In genomic region chr3:67598814-67599556, GRCh38 we compare ENCODE assay signal across 15 cellular contexts.
"Had no signal": no experiment of that assay in that cellular context is flagged by ENCODE, and none has a peak within 500 bp of the region (broad histone marks: within the 10 kb centered on the region; RNA-seq: fewer than 3 reads in every experiment).

No MANE protein-coding gene starts in this region.

- H3K27ac ChIP-seq: gastroesophageal sphincter, heart right ventricle, lower lobe of right lung, ovary, sigmoid colon, transverse colon had no signal

- H3K27ac Mint-ChIP-seq: activated CD4-positive, alpha-beta T cell treated with anti-CD3 and anti-CD28 coated beads, Interleukin-2, amount 10 ng/mL, durations not matched to agents 24 days and 14 days; stimulated activated memory B cell treated with anti-CD40 and anti-IgM and Interleukin-4, amounts not matched to agents 10 μg/mL and 1 μg/mL and 100 μg/mL, for 72 hours; T-helper 1 cell treated with Interleukin-12 subunit alpha and Interleukin-12 subunit beta and Interleukin-4 antibody, amounts not matched to agents 30 μg/mL and 1 μg/mL, for 36 hours; WTC11 had no signal

- H3K4me3 ChIP-seq: gastroesophageal sphincter, heart right ventricle, lower lobe of right lung, ovary, sigmoid colon, transverse colon had no signal

- H3K27me3 ChIP-seq: gastroesophageal sphincter, heart right ventricle, ovary, sigmoid colon, transverse colon had no signal

- H3K36me3 ChIP-seq: ovary, sigmoid colon, transverse colon had no signal

- H3K9me3 ChIP-seq: gastroesophageal sphincter, heart right ventricle, lower lobe of right lung, ovary, sigmoid colon, transverse colon had no signal

- H3K4me1 ChIP-seq: transverse colon had no signal

- ATAC-seq: gastroesophageal sphincter; heart right ventricle; left colon; lower lobe of right lung; stimulated activated memory B cell treated with anti-CD40 and anti-IgM and Interleukin-4, amounts not matched to agents 10 μg/mL and 1 μg/mL and 100 μg/mL, for 72 hours; WTC11 had no signal

- H3K4me3 Mint-ChIP-seq: activated CD4-positive, alpha-beta T cell treated with anti-CD3 and anti-CD28 coated beads, Interleukin-2, amount 10 ng/mL, durations not matched to agents 24 days and 14 days; stimulated activated memory B cell treated with anti-CD40 and anti-IgM and Interleukin-4, amounts not matched to agents 10 μg/mL and 1 μg/mL and 100 μg/mL, for 72 hours; T-helper 1 cell treated with Interleukin-12 subunit alpha and Interleukin-12 subunit beta and Interleukin-4 antibody, amounts not matched to agents 30 μg/mL and 1 μg/mL, for 36 hours; WTC11 had no signal

- H3K9me3 Mint-ChIP-seq: activated CD4-positive, alpha-beta T cell treated with anti-CD3 and anti-CD28 coated beads, Interleukin-2, amount 10 ng/mL, durations not matched to agents 24 days and 14 days; stimulated activated memory B cell treated with anti-CD40 and anti-IgM and Interleukin-4, amounts not matched to agents 10 μg/mL and 1 μg/mL and 100 μg/mL, for 72 hours; T-helper 1 cell treated with Interleukin-12 subunit alpha and Interleukin-12 subunit beta and Interleukin-4 antibody, amounts not matched to agents 30 μg/mL and 1 μg/mL, for 36 hours had no signal

- DNase-seq: activated CD4-positive, alpha-beta T cell treated with anti-CD3 and anti-CD28 coated beads, Interleukin-2, amount 10 ng/mL, durations not matched to agents 24 days and 14 days; activated gamma-delta T cell treated with Interleukin-2 at 50 U/mL for 16 hours; heart right ventricle; left colon; lower lobe of right lung; ovary; SHP77 treated with DMSO at 0.1 percent for 48 hours; sigmoid colon; stimulated activated CD4-positive, alpha-beta T cell treated with anti-CD3 and anti-CD28 coated beads, Interleukin-2, amount 100 ng/mL, for 48 hours; substantia nigra; transverse colon had no signal

- H3K27me3 Mint-ChIP-seq: activated CD4-positive, alpha-beta T cell treated with anti-CD3 and anti-CD28 coated beads, Interleukin-2, amount 10 ng/mL, durations not matched to agents 24 days and 14 days; stimulated activated memory B cell treated with anti-CD40 and anti-IgM and Interleukin-4, amounts not matched to agents 10 μg/mL and 1 μg/mL and 100 μg/mL, for 72 hours had no signal
